9 cellular contexts compared by ENCODE assay signal in the genomic region with DNA sequence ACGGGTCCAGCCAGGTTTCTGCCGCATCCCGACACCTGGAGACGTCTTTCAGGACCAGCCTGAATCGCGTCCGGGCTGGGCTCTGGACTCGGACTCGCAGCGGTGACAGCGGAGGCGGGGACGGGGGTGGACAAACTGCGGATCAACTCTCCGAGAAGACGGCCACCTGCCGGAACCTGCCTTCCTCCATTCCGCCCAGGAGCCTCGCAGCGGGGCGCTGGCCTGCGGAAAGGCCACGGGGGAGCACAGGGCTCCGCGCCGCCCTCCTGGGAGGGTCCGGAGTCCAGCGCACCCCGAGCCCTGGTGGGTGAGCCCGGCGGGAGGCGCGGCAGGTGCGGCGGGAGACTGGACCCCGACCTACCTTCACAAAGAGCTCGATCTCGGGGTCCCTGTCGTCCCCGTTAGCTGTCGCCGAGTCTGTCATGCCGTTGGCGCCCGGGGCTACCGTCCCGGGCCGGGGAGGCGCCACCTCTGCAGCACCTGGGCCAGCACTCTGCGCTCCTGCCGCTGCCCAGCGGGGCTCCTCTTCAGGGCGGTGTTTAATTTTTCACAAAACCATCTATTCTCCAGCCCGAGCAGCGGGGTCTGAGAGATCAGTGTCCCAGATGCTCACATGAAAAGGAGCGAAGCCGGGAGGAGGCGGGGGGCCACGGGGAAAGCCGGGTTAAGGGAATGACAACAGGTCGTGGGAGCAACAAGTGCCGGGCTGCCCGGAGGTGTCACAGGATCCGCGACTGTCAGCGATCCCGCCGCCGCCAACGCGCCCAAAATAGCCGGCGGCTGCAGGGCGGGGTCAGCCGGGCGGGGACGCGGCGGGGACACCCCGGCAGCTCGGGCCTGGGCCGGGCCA. TPM values are rescaled to one million over a fixed set of nuclear protein-coding genes. Genes with fewer than 3 reads are reported as not detected.
DNase-seq lines count a peak whose midpoint lies in the region; ATAC-seq and TF ChIP-seq lines count a peak whose summit lies in the region.
"Had no signal": no experiment of that assay in that cellular context is flagged by ENCODE, and none has a peak within 500 bp of the region (broad histone marks: within the 10 kb centered on the region; RNA-seq: fewer than 3 reads in every experiment).

Gene CLIC5 (minus strand): TSS at position 742 of the 850 bp plus-strand sequence. CDS start 318 bp downstream, at position 424.

- H3K27me3 ChIP-seq in HAP-1 (ENCODE audit: low read depth) (peaks cover 35% of the 10 kb centered on the region), dorsolateral prefrontal cortex (peaks cover 0 to 49% (median 10%) of the 10 kb centered on the region in 45 donors), tibial artery (peaks cover 0 to 40% of the 10 kb centered on the region in 2 donors)

- peak within 1 kb of the TSS; percentile 82 for H3K4me3 Mint-ChIP-seq in activated B cell treated with CpG ODN at 0.5 μM for 24 hours

- peaks cover 40% of the 10 kb centered on the region for H3K4me1 Mint-ChIP-seq in activated B cell treated with CpG ODN at 0.5 μM for 24 hours

- POLR2A ChIA-PET in activated B cell treated with CpG ODN at 0.5 μM for 24 hours (lab: Charles Lee), result no interaction called here

- H3K36me3 Mint-ChIP-seq in activated B cell treated with CpG ODN at 0.5 μM for 24 hours (ENCODE audit: low read depth), result no peaks in the 10 kb centered on the region

- H3K36me3 ChIP-seq in HAP-1 (replicated peaks), result no peaks in the 10 kb centered on the region
- H3K36me3 ChIP-seq in mucosa of descending colon (ENCODE audit: low read depth), result no peaks in the 10 kb centered on the region
- no peaks in the 10 kb centered on the region for H3K36me3 ChIP-seq in tibial artery

- H3K27ac ChIP-seq in dorsolateral prefrontal cortex (peak within 1 kb of the TSS in 27 of 59 donors; percentile 17 to 70 (median 43)), tibial artery (peak within 1 kb of the TSS in 1 of 2 donors; percentile 31)

- CTCF ChIA-PET in activated B cell treated with CpG ODN at 0.5 μM for 24 hours (lab: Charles Lee), result no interaction called here

- peak within 1 kb of the TSS; percentile 22 for H3K4me3 ChIP-seq in HAP-1
- H3K4me3 ChIP-seq in dorsolateral prefrontal cortex, result peak within 1 kb of the TSS; percentile 36 to 80 (median 62)
- H3K4me3 ChIP-seq in mucosa of descending colon, result peak within 1 kb of the TSS; percentile 44
- peak within 1 kb of the TSS; percentile 45 for H3K4me3 ChIP-seq in tibial artery

- ATAC-seq in activated B cell treated with CpG ODN at 0.5 μM for 24 hours (ENCODE audit: low read depth), result no peak
- ATAC-seq in mucosa of descending colon, result peak; percentile 54
- no peak for ATAC-seq in GM19328 (IDR thresholded peaks at IDR 0.05; ENCODE audit: unreplicated experiment)

- in situ Hi-C loops in HAP-1 (cut with MboI; ENCODE audit: low sequenced_read_pairs), result no loop called here

- H3K27me3 Mint-ChIP-seq in activated B cell treated with CpG ODN at 0.5 μM for 24 hours, result peaks cover 8% of the 10 kb centered on the region

- intact Hi-C loops in activated B cell treated with CpG ODN at 0.5 μM for 24 hours (cut with micrococcal nuclease) (loop anchor here (10.0 kb wide), 1 partner anchor 181 kb away; no protein-coding TSS in a partner anchor), dorsolateral prefrontal cortex (cut with DNase I) (no loop called here), mucosa of descending colon (cut with DNase I, micrococcal nuclease) (no loop called here), tibial artery (cut with DNase I; ENCODE audit: low total_unique reads) (no loop called here)

- no peaks in the 10 kb centered on the region for H3K9me3 ChIP-seq in HAP-1
- H3K9me3 ChIP-seq in mucosa of descending colon, result no peaks in the 10 kb centered on the region
- no peaks in the 10 kb centered on the region for H3K9me3 ChIP-seq in tibial artery

- H3K9me3 Mint-ChIP-seq in activated B cell treated with CpG ODN at 0.5 μM for 24 hours, result peaks cover 5% of the 10 kb centered on the region

- H3K27ac Mint-ChIP-seq in activated B cell treated with CpG ODN at 0.5 μM for 24 hours, result peak within 1 kb of the TSS; percentile 30

- TF ChIP-seq CTCF in activated B cell treated with CpG ODN at 0.5 μM for 24 hours (IDR thresholded peaks at IDR 0.05), result no peak
- TF ChIP-seq CTCF in dorsolateral prefrontal cortex (IDR thresholded peaks at IDR 0.05 in 54 of 56, conservative IDR thresholded peaks at IDR 0.05 in 2 of 56; ENCODE audit: low read depth in 1 of 56, partially characterized antibody in 56 of 56), result no peak
- TF ChIP-seq CTCF in mucosa of descending colon (IDR thresholded peaks at IDR 0.05), result no peak
- TF ChIP-seq CTCF in tibial artery (IDR thresholded peaks at IDR 0.05), result no peak

- DNase-seq in HAP-1 (ENCODE audit: low spot score in 2 of 2), result peak in 1 of 2 experiments; percentile 27
- DNase-seq in activated B cell treated with CpG ODN at 0.5 μM for 24 hours, result peak; percentile 25
- DNase-seq in dorsolateral prefrontal cortex, result peak in 3 of 10 donors; percentile 34 to 47 (median 41)
- peak; percentile 72 to 82 (median 79) for DNase-seq in mucosa of descending colon
- peak in 1 of 2 donors; percentile 29 for DNase-seq in tibial artery
- DNase-seq in NCI-H2227 (lab: John Stamatoyannopoulos, UW; ENCODE audit: unreplicated experiment), result no peak
- no peak for DNase-seq in DMS79 treated with DMSO at 0.1 percent for 48 hours (lab: John Stamatoyannopoulos, UW)

- no peaks in the 10 kb centered on the region for H3K4me1 ChIP-seq in HAP-1
- H3K4me1 ChIP-seq in mucosa of descending colon (ENCODE audit: low read depth), result no peaks in the 10 kb centered on the region
- H3K4me1 ChIP-seq in tibial artery, result peaks cover 0 to 23% (median 15%) of the 10 kb centered on the region in 4 donors

RNA-seq across cellular contexts. Expression of gene CLIC5, which starts in this region (rescaled TPM):
- total RNA-seq in activated B cell treated with CpG ODN at 0.5 μM for 24 hours (2.3 and 2.5 TPM in 2 replicates), dorsolateral prefrontal cortex (10 to 100 TPM in 4 of 120 experiments, 1 to 10 TPM in 116; 2.0 to 12.2 (median 5.3) TPM), mucosa of descending colon (100 to 1,000 TPM; 149 to 242 (median 215) TPM)
- total RNA-seq: LHCN-M2 had no signal

Comparison
In these comparisons a context has a peak if more than half of its experiments do, and no peak if none do; other contexts are left out.
1. RNA of gene CLIC5 (total RNA-seq): 149 to 242 TPM in mucosa of descending colon; 2.0 to 12.2 TPM in dorsolateral prefrontal cortex and 2.3 to 2.5 TPM in activated B cell treated with CpG ODN at 0.5 μM for 24 hours; every median in the first group is over 10 times any median in the second.
2. DNase-seq: peak in activated B cell treated with CpG ODN at 0.5 μM for 24 hours (single experiment) and mucosa of descending colon (3 of 3); none in NCI-H2227 (single experiment) and DMS79 treated with DMSO at 0.1 percent for 48 hours (single experiment).
3. Peak in every context shown above with its lines, with median percentiles within 50 percentile points of each other: H3K4me3 ChIP-seq.